15 cellular contexts compared by ENCODE assay signal in genomic region chr3:40037582-40037981, GRCh38.
DNase-seq lines count a peak whose midpoint lies in the region; TF ChIP-seq lines count a peak whose summit lies in the region.
"Had no signal": no experiment of that assay in that cellular context is flagged by ENCODE, and none has a peak within 500 bp of the region (broad histone marks: within the 10 kb centered on the region; RNA-seq: fewer than 3 reads in every experiment).

No MANE protein-coding gene starts in this region.

- no peaks in the 10 kb centered on the region for H3K79me2 ChIP-seq in H9 (ENCODE audit: insufficient read depth, low read length)
- H3K79me2 ChIP-seq in mesendoderm (ENCODE audit: control insufficient read depth, insufficient read depth, low read length), result no peaks in the 10 kb centered on the region

- H3K27ac ChIP-seq in H9 (ENCODE audit: insufficient read length, low read depth, low read length) (peak overlapping the region; percentile 47), endodermal cell (ENCODE audit: low read depth, low read length) (no peak overlapping the region), mesendoderm (ENCODE audit: low read depth, low read length) (no peak overlapping the region), substantia nigra (ENCODE audit: low read depth, low read length, poor library complexity, severe bottlenecking) (no peak overlapping the region)
- H3K27ac ChIP-seq in CD4-positive, alpha-beta memory T cell (ENCODE audit: low read depth, low read length), result no peak overlapping the region

- H3K27ac Mint-ChIP-seq in H9, result peak overlapping the region; percentile 39 to 96 (median 88); a peak in 4 of 7 replicates
- peak overlapping the region; percentile 74 for H3K27ac Mint-ChIP-seq in endodermal cell
- no peak overlapping the region for H3K27ac Mint-ChIP-seq in CD4-positive, alpha-beta memory T cell
- H3K27ac Mint-ChIP-seq: CD8-positive, alpha-beta T cell had no signal

- no peak overlapping the region for H3T11ph ChIP-seq in H9 (ENCODE audit: low read length)

- H3K9me3 Mint-ChIP-seq in H9, result peaks cover 0 to 5% of the 10 kb centered on the region in 2 experiments; a peak in 3 of 5 replicates
- H3K9me3 Mint-ChIP-seq in endodermal cell, result peaks cover 9% of the 10 kb centered on the region
- H3K9me3 Mint-ChIP-seq in CD4-positive, alpha-beta memory T cell, result peaks cover 0 to 2% (median under 1%) of the 10 kb centered on the region in 8 donors
- H3K9me3 Mint-ChIP-seq: CD8-positive, alpha-beta T cell had no signal

- H3K4ac ChIP-seq in H9 (ENCODE audit: low read depth, low read length), result no peak overlapping the region
- no peak overlapping the region for H3K4ac ChIP-seq in mesendoderm (ENCODE audit: low read depth, low read length)

- H4K20me1 ChIP-seq in H9 (ENCODE audit: control insufficient read depth, insufficient read depth, insufficient read length), result no peaks in the 10 kb centered on the region

- no peak overlapping the region for H2BK5ac ChIP-seq in H9 (ENCODE audit: insufficient read length, low read length)
- H2BK5ac ChIP-seq in mesendoderm (ENCODE audit: low read length), result no peak overlapping the region

- H3K56ac ChIP-seq in H9 (ENCODE audit: insufficient read length, low read depth, low read length), result no peak overlapping the region
- no peak overlapping the region for H3K56ac ChIP-seq in mesendoderm (ENCODE audit: low read length)

- no peak overlapping the region for H4K8ac ChIP-seq in H9 (replicated peaks; ENCODE audit: insufficient read length, low read depth, low read length)
- H4K8ac ChIP-seq in mesendoderm (ENCODE audit: low read depth, low read length), result no peak overlapping the region

- H3K4me1 Mint-ChIP-seq in H9, result peaks cover 25% of the 10 kb centered on the region in 2 experiments
- peaks cover 15% of the 10 kb centered on the region for H3K4me1 Mint-ChIP-seq in endodermal cell
- H3K4me1 Mint-ChIP-seq in CD4-positive, alpha-beta memory T cell, result no peaks in the 10 kb centered on the region

- H3K9ac ChIP-seq in H9 (ENCODE audit: extremely low read depth, insufficient read length, low read length) (no peak overlapping the region), NT2/D1 (ENCODE audit: insufficient read length, low read depth) (no peak overlapping the region), endodermal cell (ENCODE audit: extremely low read depth, low read length, poor library complexity, severe bottlenecking) (no peak overlapping the region), mesendoderm (ENCODE audit: low read length) (no peak overlapping the region)

- H3K4me3 ChIP-seq in NT2/D1 (ENCODE audit: insufficient read length, low read depth) (no peak overlapping the region), endodermal cell (ENCODE audit: low read length) (no peak overlapping the region), mesendoderm (ENCODE audit: low read length) (no peak overlapping the region)
- no peak overlapping the region for H3K4me3 ChIP-seq in CD4-positive, alpha-beta memory T cell (ENCODE audit: low read length in 2 of 2)

- H3K4me1 ChIP-seq in H9 (ENCODE audit: insufficient read depth, low read length) (no peaks in the 10 kb centered on the region; the same call in 1 of the 2 replicates), NT2/D1 (ENCODE audit: insufficient read depth, insufficient read length) (peaks cover 2% of the 10 kb centered on the region), endodermal cell (ENCODE audit: control insufficient read depth, insufficient read depth, low read length) (no peaks in the 10 kb centered on the region), mesendoderm (ENCODE audit: control insufficient read depth, low read depth, low read length) (peaks cover 2% of the 10 kb centered on the region)
- H3K4me1 ChIP-seq in CD4-positive, alpha-beta memory T cell (ENCODE audit: insufficient read depth, low read length), result no peaks in the 10 kb centered on the region
- H3K4me1 ChIP-seq: Caco-2 had no signal

- H2BK12ac ChIP-seq in H9 (ENCODE audit: insufficient read length, low read depth, low read length), result no peak overlapping the region

- H2AFZ ChIP-seq in H9 (ENCODE audit: low read length), result no peak overlapping the region

- intact Hi-C loops in head of caudate nucleus (cut with DNase I), result no loop called here
- intact Hi-C loops in CD4-positive, alpha-beta memory T cell (cut with micrococcal nuclease), result no loop called here

- H2BK15ac ChIP-seq in H9 (ENCODE audit: low read depth, low read length) (no peak overlapping the region), mesendoderm (replicated peaks; ENCODE audit: low read depth) (no peak overlapping the region)

- CTCF ChIA-PET in CD4-positive, alpha-beta memory T cell (lab: Charles Lee; ENCODE audit: partially characterized antibody), result no interaction called here

- no peak overlapping the region for H4K91ac ChIP-seq in H9 (ENCODE audit: insufficient read length, low read depth, low read length)

- H3K18ac ChIP-seq in H9 (ENCODE audit: insufficient read length, low read depth, low read length), result no peak overlapping the region
- H3K18ac ChIP-seq in mesendoderm (ENCODE audit: low read length), result no peak overlapping the region

- H3K36me3 Mint-ChIP-seq in H9 (ENCODE audit: insufficient read depth in 1 of 3, low read depth in 3 of 3) (peaks cover 0 to 2% (median 0%) of the 10 kb centered on the region in 3 experiments; a peak in 2 of 7 replicates), endodermal cell (ENCODE audit: low read depth) (no peaks in the 10 kb centered on the region)
- H3K36me3 Mint-ChIP-seq in CD4-positive, alpha-beta memory T cell, result no peaks in the 10 kb centered on the region
- H3K36me3 Mint-ChIP-seq: CD8-positive, alpha-beta T cell had no signal

- H2BK120ac ChIP-seq in H9 (ENCODE audit: low read depth, low read length, poor library complexity, severe bottlenecking) (no peak overlapping the region), mesendoderm (ENCODE audit: low read depth, low read length) (no peak overlapping the region)

- DNase-seq in H9 (no peak), NT2/D1 (ENCODE audit: low read depth, low spot score) (peak; percentile 44), endodermal cell (no peak), mesendoderm (peak; percentile 56), head of caudate nucleus (no peak), substantia nigra (lab: John Stamatoyannopoulos, UW) (no peak), NCI-H524 (lab: John Stamatoyannopoulos, UW) (no peak)
- no peak for DNase-seq in CD4-positive, alpha-beta memory T cell
- DNase-seq: C1 segment of cervical spinal cord; Caco-2; CD8-positive, alpha-beta T cell; DMS79; GF-D8; GOT3; H7 had no signal

- H3K27me3 ChIP-seq in H9 (ENCODE audit: insufficient read depth, low read length) (no peaks in the 10 kb centered on the region), NT2/D1 (ENCODE audit: insufficient read depth, insufficient read length) (no peaks in the 10 kb centered on the region), endodermal cell (ENCODE audit: control insufficient read depth, insufficient read depth, low read length, poor library complexity, severe bottlenecking) (no peaks in the 10 kb centered on the region), mesendoderm (ENCODE audit: insufficient read depth, low read length, poor library complexity) (no peaks in the 10 kb centered on the region)
- no peaks in the 10 kb centered on the region for H3K27me3 ChIP-seq in CD4-positive, alpha-beta memory T cell (ENCODE audit: insufficient read depth, low read length)

- no peak overlapping the region for H3K4me2 ChIP-seq in H9 (ENCODE audit: insufficient read depth, insufficient read length, low read length)
- no peak overlapping the region for H3K4me2 ChIP-seq in mesendoderm (ENCODE audit: low read length)

- H3K36me3 ChIP-seq in NT2/D1 (ENCODE audit: insufficient read depth, insufficient read length, low read length), result no peaks in the 10 kb centered on the region
- H3K36me3 ChIP-seq in endodermal cell (ENCODE audit: control insufficient read depth, insufficient read depth, low read length), result no peaks in the 10 kb centered on the region
- no peaks in the 10 kb centered on the region for H3K36me3 ChIP-seq in mesendoderm (ENCODE audit: control insufficient read depth, insufficient read depth, low read length)
- no peaks in the 10 kb centered on the region for H3K36me3 ChIP-seq in CD4-positive, alpha-beta memory T cell (ENCODE audit: insufficient read depth, low read length)

- TF ChIP-seq CTCF in H9 (conservative IDR thresholded peaks at IDR 0.05), result no peak
- no peak for TF ChIP-seq CTCF in endodermal cell (conservative IDR thresholded peaks at IDR 0.05)

- no peak overlapping the region for H2AK5ac ChIP-seq in H9 (ENCODE audit: insufficient read length, low read length)
- no peak overlapping the region for H2AK5ac ChIP-seq in mesendoderm (ENCODE audit: low read length)

- POLR2A ChIA-PET in CD4-positive, alpha-beta memory T cell (lab: Charles Lee; ENCODE audit: partially characterized antibody), result no interaction called here

- no peaks in the 10 kb centered on the region for H3K23me2 ChIP-seq in H9 (ENCODE audit: insufficient read length, low read depth, low read length, poor library complexity, severe bottlenecking)

- no peaks in the 10 kb centered on the region for H3K79me1 ChIP-seq in H9 (ENCODE audit: insufficient read depth, low read depth, low read length, poor library complexity, severe bottlenecking)
- H3K79me1 ChIP-seq in mesendoderm (ENCODE audit: low read length), result no peaks in the 10 kb centered on the region

- no peak overlapping the region for H2BK20ac ChIP-seq in H9 (ENCODE audit: low read depth, low read length, poor library complexity, severe bottlenecking)

- H4K5ac ChIP-seq in H9 (ENCODE audit: insufficient read length, low read depth, low read length), result no peak overlapping the region
- H4K5ac ChIP-seq in mesendoderm (ENCODE audit: low read length), result no peak overlapping the region

- no peak overlapping the region for H3K14ac ChIP-seq in H9 (ENCODE audit: insufficient read depth, low read length)

- H3K4me3 Mint-ChIP-seq in H9 (no peak overlapping the region), endodermal cell (no peak overlapping the region)
- no peak overlapping the region for H3K4me3 Mint-ChIP-seq in CD4-positive, alpha-beta memory T cell
- H3K4me3 Mint-ChIP-seq: CD8-positive, alpha-beta T cell had no signal

- H3K27me3 Mint-ChIP-seq in H9 (ENCODE audit: low read depth) (no peaks in the 10 kb centered on the region), endodermal cell (ENCODE audit: insufficient read depth) (no peaks in the 10 kb centered on the region)
- no peaks in the 10 kb centered on the region for H3K27me3 Mint-ChIP-seq in CD4-positive, alpha-beta memory T cell

- H3K9me3 ChIP-seq in H9 (ENCODE audit: control insufficient read depth, low read depth, low read length), result no peaks in the 10 kb centered on the region
- H3K9me3 ChIP-seq in NT2/D1 (ENCODE audit: insufficient read depth, low read length), result peaks cover 6% of the 10 kb centered on the region
- no peaks in the 10 kb centered on the region for H3K9me3 ChIP-seq in endodermal cell (ENCODE audit: control insufficient read depth, low read length)
- no peaks in the 10 kb centered on the region for H3K9me3 ChIP-seq in CD4-positive, alpha-beta memory T cell (ENCODE audit: control insufficient read depth in 1 of 2, low read length in 2 of 2)
- H3K9me3 ChIP-seq: Caco-2 had no signal

- H3K23ac ChIP-seq in H9 (ENCODE audit: insufficient read length, low read depth, low read length) (no peak overlapping the region), mesendoderm (ENCODE audit: low read length) (no peak overlapping the region)

Comparison
In these comparisons a context has a peak if more than half of its experiments do, and no peak if none do; other contexts are left out.
1. DNase-seq: peak in NT2/D1 (single experiment) and mesendoderm (single experiment); none in H9 (single experiment), endodermal cell (single experiment), head of caudate nucleus (0 of 42), substantia nigra (0 of 49), CD4-positive, alpha-beta memory T cell (0 of 5) and NCI-H524 (0 of 2).
2. H3K27ac Mint-ChIP-seq: peak in H9 (3 of 3) and endodermal cell (single experiment); none in CD4-positive, alpha-beta memory T cell (0 of 7).